ENCODE assay signal across 1 cellular context in genomic region chr22:23240639-23241389, GRCh38.
TF ChIP-seq lines count a peak whose summit lies in the region.

No MANE protein-coding gene starts in this region.

TF ChIP-seq in SK-N-SH treated with all-trans-retinoic acid at 6 μM for 48 hours, 23 proteins besides CTCF, POLR2A, EP300 and RAD21 (continued from another document):
- TF ChIP-seq TSHZ2 (CRISPR knock-in tag; IDR thresholded peaks at IDR 0.05) = no peak
- no peak for TF ChIP-seq ZFP3 (CRISPR knock-in tag; IDR thresholded peaks at IDR 0.05)
- TF ChIP-seq OSR1 (CRISPR knock-in tag; IDR thresholded peaks at IDR 0.05) = no peak
- TF ChIP-seq ZFP30 (CRISPR knock-in tag; IDR thresholded peaks at IDR 0.05) = no peak
- no peak for TF ChIP-seq ESRRG (CRISPR knock-in tag; IDR thresholded peaks at IDR 0.05)
- no peak for TF ChIP-seq POU6F1 (CRISPR knock-in tag; IDR thresholded peaks at IDR 0.05; ENCODE audit: borderline replicate concordance, low read depth)
